ENCODE assay signal across 25 cellular contexts in genomic region chr3:66432041-66432766, GRCh38.
A peak's percentile ranks its signal among the peaks of the same experiment; 100 is the strongest.
DNase-seq lines count a peak whose midpoint lies in the region; ATAC-seq and TF ChIP-seq lines count a peak whose summit lies in the region.
"Had no signal": no experiment of that assay in that cellular context is flagged by ENCODE, and none has a peak within 500 bp of the region (broad histone marks: within the 10 kb centered on the region; RNA-seq: fewer than 3 reads in every experiment).

No MANE protein-coding gene starts in this region.

- H3K4me3 ChIP-seq in left ventricle myocardium inferior (no peak overlapping the region), breast epithelium (no peak overlapping the region), gastrocnemius medialis (no peak overlapping the region)
- no peak overlapping the region for H3K4me3 ChIP-seq in CD4-positive, alpha-beta memory T cell (ENCODE audit: low read length in 2 of 2)
- H3K4me3 ChIP-seq: pancreas, Peyer's patch had no signal

- intact Hi-C loops in left ventricle myocardium inferior (cut with micrococcal nuclease) (no loop called here), left cardiac atrium (cut with DNase I) (no loop called here), breast epithelium (cut with DNase I; ENCODE audit: low total_unique reads) (no loop called here), gastrocnemius medialis (cut with DNase I; ENCODE audit: low total_unique reads) (no loop called here)
- intact Hi-C loops in CD4-positive, alpha-beta memory T cell (cut with micrococcal nuclease) = no loop called here

- DNase-seq in left ventricle myocardium inferior (no peak), left cardiac atrium (no peak), breast epithelium (ENCODE audit: low spot score in 2 of 2) (no peak), gastrocnemius medialis (no peak), NCI-H2196 (lab: John Stamatoyannopoulos, UW; ENCODE audit: unreplicated experiment) (no peak)
- no peak for DNase-seq in CD4-positive, alpha-beta memory T cell
- DNase-seq: activated CD4-positive, alpha-beta T cell treated with anti-CD3 and anti-CD28 coated beads, Interleukin-2, amount 50 U/mL, for 48 hours; activated CD4-positive, CD25-positive, alpha-beta regulatory T cell treated with anti-CD3 and anti-CD28 coated beads, Interleukin-2, amount 50 U/mL, for 72 hours; activated naive CD4-positive, alpha-beta T cell treated with Interleukin-2 at 50 U/mL for 16 hours; CD8-positive, alpha-beta memory T cell; DMS 273 treated with DMSO at 0.1 percent for 48 hours; GOT3; hippocampal formation; NCI-H1436 treated with DMSO at 0.1 percent for 48 hours; NCI-H2107; NCI-H446; NCI-H82; pancreas; Peyer's patch; SIG-M5; stimulated activated CD4-positive, alpha-beta T cell treated with anti-CD3 and anti-CD28 coated beads, Interleukin-2, amount 100 ng/mL, for 48 hours had no signal

- no peaks in the 10 kb centered on the region for H3K27me3 ChIP-seq in left ventricle myocardium inferior (ENCODE audit: low read depth)
- no peaks in the 10 kb centered on the region for H3K27me3 ChIP-seq in breast epithelium
- H3K27me3 ChIP-seq in gastrocnemius medialis = no peaks in the 10 kb centered on the region
- no peaks in the 10 kb centered on the region for H3K27me3 ChIP-seq in CD4-positive, alpha-beta memory T cell (ENCODE audit: insufficient read depth, low read length)
- H3K27me3 ChIP-seq: pancreas, Peyer's patch had no signal

- no peak overlapping the region for H3K4me3 Mint-ChIP-seq in CD4-positive, alpha-beta memory T cell
- H3K4me3 Mint-ChIP-seq: CD8-positive, alpha-beta memory T cell; memory B cell; type B pancreatic cell had no signal

- CTCF ChIA-PET in CD4-positive, alpha-beta memory T cell (lab: Charles Lee; ENCODE audit: partially characterized antibody) = no interaction called here

- H3K27ac ChIP-seq in left ventricle myocardium inferior (replicated peaks) (peak overlapping the region; percentile 61), breast epithelium (peak overlapping the region; percentile 74 to 88), gastrocnemius medialis (peak overlapping the region; percentile 77 to 90 (median 82))
- no peak overlapping the region for H3K27ac ChIP-seq in CD4-positive, alpha-beta memory T cell (ENCODE audit: low read depth, low read length)

- peaks cover 51 to 86% (median 70%) of the 10 kb centered on the region in 4 donors for H3K4me1 Mint-ChIP-seq in CD4-positive, alpha-beta memory T cell
- H3K4me1 Mint-ChIP-seq: memory B cell had no signal

- peaks cover 92% of the 10 kb centered on the region for H3K4me1 ChIP-seq in left ventricle myocardium inferior
- H3K4me1 ChIP-seq in breast epithelium = peaks cover 0 to 32% of the 10 kb centered on the region in 2 donors
- peaks cover 73 to 92% of the 10 kb centered on the region in 2 donors for H3K4me1 ChIP-seq in gastrocnemius medialis
- H3K4me1 ChIP-seq in CD4-positive, alpha-beta memory T cell (ENCODE audit: insufficient read depth, low read length) = peaks cover 18% of the 10 kb centered on the region

- ATAC-seq in left cardiac atrium = no peak
- ATAC-seq in gastrocnemius medialis = no peak
- no peak for ATAC-seq in HG03432 (IDR thresholded peaks at IDR 0.05; ENCODE audit: unreplicated experiment)
- ATAC-seq in HG02970 (IDR thresholded peaks at IDR 0.05; ENCODE audit: low FRiP score, unreplicated experiment) = no peak
- ATAC-seq: pancreas had no signal

- H3K27ac Mint-ChIP-seq in CD4-positive, alpha-beta memory T cell = peak overlapping the region in 3 of 7 donors; percentile 3 to 75 (median 24)
- H3K27ac Mint-ChIP-seq: memory B cell, type B pancreatic cell had no signal

- in situ Hi-C loops in gastrocnemius medialis (cut with MboI; ENCODE audit: low sequenced_read_pairs in 4 of 4) = loop anchor here in 1 of 4 donors (10.0 kb wide), 1 partner anchor 63 kb away; no protein-coding TSS in a partner anchor

- H3K36me3 Mint-ChIP-seq in CD4-positive, alpha-beta memory T cell = peaks cover 33 to 38% of the 10 kb centered on the region in 2 donors
- H3K36me3 Mint-ChIP-seq: memory B cell had no signal

- TF ChIP-seq CTCF in left ventricle myocardium inferior (IDR thresholded peaks at IDR 0.05; ENCODE audit: borderline replicate concordance) (no peak), breast epithelium (IDR thresholded peaks at IDR 0.05) (no peak), gastrocnemius medialis (IDR thresholded peaks at IDR 0.05 in 4 of 5, conservative IDR thresholded peaks at IDR 0.05 in 1 of 5) (no peak)

- no peaks in the 10 kb centered on the region for H3K9me3 ChIP-seq in left ventricle myocardium inferior (replicated peaks)
- no peaks in the 10 kb centered on the region for H3K9me3 ChIP-seq in breast epithelium
- no peaks in the 10 kb centered on the region for H3K9me3 ChIP-seq in gastrocnemius medialis
- H3K9me3 ChIP-seq in CD4-positive, alpha-beta memory T cell (ENCODE audit: control insufficient read depth in 1 of 2, low read length in 2 of 2) = no peaks in the 10 kb centered on the region
- H3K9me3 ChIP-seq: pancreas, Peyer's patch had no signal

- TF ChIP-seq POLR2A in breast epithelium (IDR thresholded peaks at IDR 0.05) (no peak), gastrocnemius medialis (IDR thresholded peaks at IDR 0.05) (no peak)

- H3K36me3 ChIP-seq in left ventricle myocardium inferior (no peaks in the 10 kb centered on the region), breast epithelium (no peaks in the 10 kb centered on the region), gastrocnemius medialis (no peaks in the 10 kb centered on the region)
- peaks cover 10% of the 10 kb centered on the region for H3K36me3 ChIP-seq in CD4-positive, alpha-beta memory T cell (ENCODE audit: insufficient read depth, low read length)
- H3K36me3 ChIP-seq: pancreas, Peyer's patch had no signal

- peaks cover 0 to 3% (median 0%) of the 10 kb centered on the region in 8 donors for H3K9me3 Mint-ChIP-seq in CD4-positive, alpha-beta memory T cell
- H3K9me3 Mint-ChIP-seq: CD8-positive, alpha-beta memory T cell; memory B cell; type B pancreatic cell had no signal

- H3K27me3 Mint-ChIP-seq in CD4-positive, alpha-beta memory T cell = no peaks in the 10 kb centered on the region
- H3K27me3 Mint-ChIP-seq: CD8-positive, alpha-beta memory T cell; memory B cell; type B pancreatic cell had no signal

- POLR2A ChIA-PET in CD4-positive, alpha-beta memory T cell (lab: Charles Lee; ENCODE audit: partially characterized antibody) = no interaction called here
